In genomic region chr9:38277601-38278200, GRCh38 we compare ENCODE assay signal across 25 cellular contexts.
DNase-seq lines count a peak whose midpoint lies in the region; ATAC-seq and TF ChIP-seq lines count a peak whose summit lies in the region.
"Had no signal": no experiment of that assay in that cellular context is flagged by ENCODE, and none has a peak within 500 bp of the region (broad histone marks: within the 10 kb centered on the region; RNA-seq: fewer than 3 reads in every experiment).

No MANE protein-coding gene starts in this region.

- no peak overlapping the region for H3K9ac ChIP-seq in colonic mucosa (ENCODE audit: low read depth in 2 of 2, low read length in 2 of 2)

- peak overlapping the region; percentile 23 for H3K27ac Mint-ChIP-seq in nephron progenitor cell
- H3K27ac Mint-ChIP-seq: activated naive CD4-positive, alpha-beta T cell treated with anti-CD3 and anti-CD28 coated beads for 36 hours; mesothelial cell of epicardium; progenitor cell of endocrine pancreas had no signal

- H3K36me3 ChIP-seq in colonic mucosa (no peaks in the 10 kb centered on the region), thyroid gland (no peaks in the 10 kb centered on the region)
- H3K36me3 ChIP-seq: tibial nerve had no signal

- peaks cover 23% of the 10 kb centered on the region for H3K4me1 Mint-ChIP-seq in nephron progenitor cell

- intact Hi-C loops in colonic mucosa (cut with DNase I) = no loop called here
- intact Hi-C loops in thyroid gland (cut with DNase I) = no loop called here

- no peaks in the 10 kb centered on the region for H3K36me3 Mint-ChIP-seq in nephron progenitor cell (ENCODE audit: low read depth)
- H3K36me3 Mint-ChIP-seq: CD4-positive, alpha-beta memory T cell; mesothelial cell of epicardium had no signal

- H3K4me1 ChIP-seq in colonic mucosa (no peaks in the 10 kb centered on the region), thyroid gland (no peaks in the 10 kb centered on the region)
- H3K4me1 ChIP-seq: tibial nerve had no signal

- ATAC-seq in GM19463 (IDR thresholded peaks at IDR 0.05; ENCODE audit: unreplicated experiment) (no peak), SK-N-SH treated with all-trans-retinoic acid at 6 μM for 48 hours (no peak)
- ATAC-seq: left cardiac atrium; stimulated activated naive CD8-positive, alpha-beta T cell treated with anti-CD3 and anti-CD28 coated beads, Interleukin-15, Interleukin-2, amounts not matched to agents 100 U/mL and 50 U/mL, for 24 hours had no signal

- TF ChIP-seq POLR2A in NB4 (IDR thresholded peaks at IDR 0.05; ENCODE audit: extremely low read depth, insufficient read length) (no peak), thyroid gland (IDR thresholded peaks at IDR 0.05) (no peak)

- H3K27me3 ChIP-seq in colonic mucosa (no peaks in the 10 kb centered on the region), thyroid gland (no peaks in the 10 kb centered on the region)
- H3K27me3 ChIP-seq: tibial nerve had no signal

- no peak for TF ChIP-seq CTCF in NB4 (IDR thresholded peaks at IDR 0.05; ENCODE audit: low read depth, low read length)
- no peak for TF ChIP-seq CTCF in colonic mucosa (IDR thresholded peaks at IDR 0.05)
- no peak for TF ChIP-seq CTCF in nephron progenitor cell (IDR thresholded peaks at IDR 0.05)
- TF ChIP-seq CTCF in thyroid gland (IDR thresholded peaks at IDR 0.05) = no peak

- H3K9me3 ChIP-seq in colonic mucosa (no peaks in the 10 kb centered on the region), thyroid gland (no peaks in the 10 kb centered on the region)
- H3K9me3 ChIP-seq: tibial nerve had no signal

- H3K9me3 Mint-ChIP-seq in nephron progenitor cell = no peaks in the 10 kb centered on the region
- H3K9me3 Mint-ChIP-seq: activated naive CD4-positive, alpha-beta T cell treated with anti-CD3 and anti-CD28 coated beads for 36 hours; central memory CD8-positive, alpha-beta T cell; mesothelial cell of epicardium had no signal

- no peak overlapping the region for H3K4me3 Mint-ChIP-seq in nephron progenitor cell
- H3K4me3 Mint-ChIP-seq: activated naive CD4-positive, alpha-beta T cell treated with anti-CD3 and anti-CD28 coated beads for 36 hours; central memory CD8-positive, alpha-beta T cell; mesothelial cell of epicardium had no signal

- DNase-seq in ELR (ENCODE audit: low read depth) (peak; percentile 15), NB4 (ENCODE audit: low read depth) (peak; percentile 6), colonic mucosa (peak; percentile 32), nephron progenitor cell (no peak), thyroid gland (no peak), hepatic stellate cell (ENCODE audit: low spot score) (no peak)
- DNase-seq: activated CD4-positive, alpha-beta T cell treated with anti-CD3 and anti-CD28 coated beads, Interleukin-2, amount 50 U/mL, for 48 hours; activated naive CD4-positive, alpha-beta T cell treated with anti-CD3 and anti-CD28 coated beads for 36 hours; activated T-cell treated with anti-CD3 and anti-CD28 coated beads, Interleukin-2, amount 50 U/mL, for 1 hour; CD4-positive, alpha-beta memory T cell; effector CD4-positive, alpha-beta T cell; H7; left cardiac atrium; NCI-H1436; NCI-H2171; NCI-H774; SIG-M5; stimulated activated CD4-positive, alpha-beta T cell treated with anti-CD3 and anti-CD28 coated beads, Interleukin-2, amount 100 ng/mL, for 48 hours; stimulated activated naive CD8-positive, alpha-beta T cell treated with anti-CD3 and anti-CD28 coated beads, Interleukin-15, Interleukin-2, amounts not matched to agents 100 U/mL and 50 U/mL, for 24 hours had no signal

- H3K4me3 ChIP-seq in NB4 (ENCODE audit: low read depth, low read length) (no peak overlapping the region), colonic mucosa (no peak overlapping the region), thyroid gland (replicated peaks in 1 of 3) (no peak overlapping the region)
- H3K4me3 ChIP-seq: tibial nerve had no signal

- no peak overlapping the region for H3K27ac ChIP-seq in colonic mucosa
- no peak overlapping the region for H3K27ac ChIP-seq in thyroid gland
- H3K27ac ChIP-seq: tibial nerve had no signal

- peaks cover 37% of the 10 kb centered on the region for H3K27me3 Mint-ChIP-seq in nephron progenitor cell (ENCODE audit: low read depth, poor library complexity)

- WGBS in thyroid gland, 2 donors = 87 to 92% methylated on average over 7 of the region's 8 CpGs

TF ChIP-seq in SK-N-SH treated with all-trans-retinoic acid at 6 μM for 48 hours, 23 proteins besides CTCF, POLR2A, EP300 and RAD21:
- no peak for TF ChIP-seq ZNF70 (CRISPR knock-in tag; IDR thresholded peaks at IDR 0.05)
- no peak for TF ChIP-seq PPARA (CRISPR knock-in tag; IDR thresholded peaks at IDR 0.05; ENCODE audit: borderline replicate concordance)
- TF ChIP-seq ZNF565 (CRISPR knock-in tag; conservative IDR thresholded peaks at IDR 0.05; ENCODE audit: low read depth) = no peak
- TF ChIP-seq ZFP30 (CRISPR knock-in tag; IDR thresholded peaks at IDR 0.05) = no peak
- TF ChIP-seq ZC3H10 (CRISPR knock-in tag; IDR thresholded peaks at IDR 0.05) = no peak

Comparison
In these comparisons a context has a peak if more than half of its experiments do, and no peak if none do; other contexts are left out.
1. DNase-seq: peak in ELR (single experiment), NB4 (single experiment) and colonic mucosa (single experiment); none in nephron progenitor cell (single experiment), thyroid gland (0 of 2) and hepatic stellate cell (single experiment).